23 cellular contexts compared by ENCODE assay signal in genomic region chr19:7625763-7626372, GRCh38. TPM values are rescaled to one million over a fixed set of nuclear protein-coding genes. Genes with fewer than 3 reads are reported as not detected.
DNase-seq lines count a peak whose midpoint lies in the region; ATAC-seq, FAIRE-seq and TF ChIP-seq lines count a peak whose summit lies in the region.
"Had no signal": no experiment of that assay in that cellular context is flagged by ENCODE, and none has a peak within 500 bp of the region (broad histone marks: within the 10 kb centered on the region; RNA-seq: fewer than 3 reads in every experiment).

No MANE protein-coding gene starts in this region.

- H4K8ac ChIP-seq in neuronal stem cell (ENCODE audit: low read depth, low read length) = no peak overlapping the region

- FAIRE-seq in GM12878 (lab: Jason Lieb, UNC) = no peak
- FAIRE-seq: GM12891, GM18507 had no signal

- H3K23ac ChIP-seq in neuronal stem cell (ENCODE audit: low read depth, low read length, poor library complexity) = peak overlapping the region; percentile 55

- no peak overlapping the region for H2BK12ac ChIP-seq in neuronal stem cell (ENCODE audit: low read length)

- H3K27ac Mint-ChIP-seq in natural killer cell treated with Interleukin-12 subunit alpha and Interleukin-12 subunit beta and Interleukin-15 and Interleukin-18, amount 100 ng/mL, for 72 hours = no peak overlapping the region
- H3K27ac Mint-ChIP-seq: B cell, GM23338, H9, HFFc6 had no signal

- no peak for TF ChIP-seq POLR2A in GM12878 (IDR thresholded peaks at IDR 0.05; ENCODE audit: low read depth, low read length)

- H4K20me1 ChIP-seq in GM12878 (ENCODE audit: control insufficient read depth, insufficient read depth) = no peaks in the 10 kb centered on the region

- H3K27me3 ChIP-seq in GM12878 (replicated peaks in 1 of 2; ENCODE audit: control insufficient read depth in 2 of 2, insufficient read depth in 2 of 2, low read length in 1 of 2) = no peaks in the 10 kb centered on the region
- H3K27me3 ChIP-seq in neuronal stem cell (ENCODE audit: control insufficient read depth in 3 of 3, insufficient read depth in 3 of 3, low read depth in 1 of 3, low read length in 3 of 3) = no peaks in the 10 kb centered on the region
- H3K27me3 ChIP-seq: BLaER1 had no signal

- H2AK5ac ChIP-seq in neuronal stem cell (ENCODE audit: low read depth, low read length) = no peak overlapping the region

- no peak for TF ChIP-seq RAD21 in GM12878 (IDR thresholded peaks at IDR 0.05; ENCODE audit: insufficient read depth, low read depth, low read length)

- H3K36me3 ChIP-seq in GM12878 (ENCODE audit: control insufficient read depth in 2 of 2, insufficient read depth in 2 of 2, low read length in 1 of 2) (peaks cover 7 to 19% of the 10 kb centered on the region in 2 experiments; a peak in 3 of 4 replicates), neuronal stem cell (replicated peaks in 1 of 2; ENCODE audit: control insufficient read depth in 2 of 2, insufficient read depth in 2 of 2, low read length in 2 of 2) (peaks cover 29 to 59% of the 10 kb centered on the region in 2 donors)

- POLR2A ChIA-PET in GM12878 (lab: Charles Lee) = interaction anchor here (0.7 kb wide), 3 partner anchors 19 to 58 kb away, joined by 3 to 5 read pairs (median 4); no protein-coding TSS in a partner anchor

- in situ Hi-C loops in GM12878 (cut with MboI) = no loop called here

- H3K4me1 ChIP-seq in GM12878 (ENCODE audit: control insufficient read depth, insufficient read depth, low read length) (peaks cover 13% of the 10 kb centered on the region), neuronal stem cell (ENCODE audit: control insufficient read depth in 2 of 2, insufficient read depth in 1 of 2, low read depth in 1 of 2, low read length in 2 of 2) (peaks cover 8 to 12% of the 10 kb centered on the region in 2 donors)

- no peaks in the 10 kb centered on the region for H3K27me3 Mint-ChIP-seq in natural killer cell treated with Interleukin-12 subunit alpha and Interleukin-12 subunit beta and Interleukin-15 and Interleukin-18, amount 100 ng/mL, for 72 hours
- H3K27me3 Mint-ChIP-seq: B cell had no signal

- peak overlapping the region; percentile 75 for H2BK5ac ChIP-seq in neuronal stem cell (ENCODE audit: low read length)

- H3K9me3 ChIP-seq in GM12878 (replicated peaks; ENCODE audit: control insufficient read depth, insufficient read depth, low read length) (no peaks in the 10 kb centered on the region), neuronal stem cell (replicated peaks in 1 of 2; ENCODE audit: control insufficient read depth in 2 of 2, insufficient read depth in 1 of 2, low read depth in 1 of 2, low read length in 2 of 2) (no peaks in the 10 kb centered on the region)
- H3K9me3 ChIP-seq: BLaER1, Caco-2 had no signal

- no peak overlapping the region for H3K4me3 ChIP-seq in GM12878
- no peak overlapping the region for H3K4me3 ChIP-seq in neuronal stem cell (ENCODE audit: low read length in 2 of 2)
- H3K4me3 ChIP-seq: BLaER1, GM23338 had no signal

- no peak overlapping the region for H3K4ac ChIP-seq in neuronal stem cell (ENCODE audit: low read length)

- intact Hi-C loops in GM12878 (cut with micrococcal nuclease; ENCODE audit: unreplicated experiment) = no loop called here

- H2BK120ac ChIP-seq in neuronal stem cell (ENCODE audit: low read depth, low read length) = no peak overlapping the region

- H3K79me1 ChIP-seq in neuronal stem cell (ENCODE audit: low read depth, low read length) = peaks cover 38% of the 10 kb centered on the region

- H2BK15ac ChIP-seq in neuronal stem cell (ENCODE audit: low read length) = no peak overlapping the region

- 97% methylated on average over 34 of the region's 34 CpGs for WGBS in GM12878 (ENCODE audit: insufficient coverage, insufficient replicate concordance, low lambda C conversion rate, missing lambda C conversion rate)
- WGBS in neuronal stem cell (ENCODE audit: extremely low coverage in 2 of 2, insufficient read length in 2 of 2, insufficient replicate concordance in 1 of 2), 2 donors = no CpG with 5 or more reads among the region's 34 CpGs

- no peak for TF ChIP-seq CTCF in GM12878 (IDR thresholded peaks at IDR 0.05 in 2 of 3, conservative IDR thresholded peaks at IDR 0.05 in 1 of 3; ENCODE audit: control insufficient read depth in 2 of 3, extremely low read depth in 1 of 3, insufficient read depth in 1 of 3, low read depth in 3 of 3, low read length in 3 of 3)

- H2AFZ ChIP-seq in GM12878 (ENCODE audit: control insufficient read depth, low read depth, low read length) = no peak overlapping the region
- no peak overlapping the region for H2AFZ ChIP-seq in neuronal stem cell (ENCODE audit: low read length)
- H2AFZ ChIP-seq: GM23338 had no signal

- H3K4me2 ChIP-seq in GM12878 (ENCODE audit: control insufficient read depth, insufficient read depth) (no peak overlapping the region), neuronal stem cell (ENCODE audit: insufficient read depth, low read length, poor library complexity, severe bottlenecking) (no peak overlapping the region)
- H3K4me2 ChIP-seq: BLaER1, GM23338 had no signal

- H3K14ac ChIP-seq in neuronal stem cell (ENCODE audit: low read length) = no peak overlapping the region

- CTCF ChIA-PET in GM12878 (lab: Yijun Ruan, JAX) = no interaction called here

- H3K9ac ChIP-seq in GM12878 (ENCODE audit: control insufficient read depth, insufficient read depth, low read length) = no peak overlapping the region
- no peak overlapping the region for H3K9ac ChIP-seq in neuronal stem cell (ENCODE audit: low read depth, low read length, poor library complexity)
- H3K9ac ChIP-seq: BLaER1 had no signal

- RAD21 ChIA-PET in GM12878 (lab: Charles Lee; ENCODE audit: unreplicated experiment) = no interaction called here

- no peak for TF ChIP-seq EP300 in GM12878 (IDR thresholded peaks at IDR 0.05; ENCODE audit: borderline replicate concordance in 1 of 2, control insufficient read depth in 1 of 2, low read depth in 2 of 2, low read length in 2 of 2)

- peaks cover 9% of the 10 kb centered on the region for H3K36me3 Mint-ChIP-seq in natural killer cell treated with Interleukin-12 subunit alpha and Interleukin-12 subunit beta and Interleukin-15 and Interleukin-18, amount 100 ng/mL, for 72 hours

- BruUV-seq in GM12878 (replicated peaks; lab: Mats Ljungman, UMichigan) = no TSS peak

- H3K79me2 ChIP-seq in GM12878 (ENCODE audit: control insufficient read depth, insufficient read depth, low read length) = peaks cover 41% of the 10 kb centered on the region

- peaks cover 29 to 38% of the 10 kb centered on the region in 2 donors for H3K4me1 Mint-ChIP-seq in natural killer cell treated with Interleukin-12 subunit alpha and Interleukin-12 subunit beta and Interleukin-15 and Interleukin-18, amount 100 ng/mL, for 72 hours (ENCODE audit: low read depth in 2 of 2)

- DNase-seq in GM12878 (ENCODE audit: low read depth, low spot score) (no peak), neuronal stem cell (ENCODE audit: low spot score) (no peak)
- DNase-seq in natural killer cell treated with Interleukin-12 subunit alpha and Interleukin-12 subunit beta and Interleukin-15 and Interleukin-18, amount 100 ng/mL, for 72 hours (ENCODE audit: low spot score) = no peak
- DNase-seq: Caco-2; CD4-positive, CD25-positive, alpha-beta regulatory T cell; DMS153; EL; GDM1; H9; HFFc6 had no signal

- H3K27ac ChIP-seq in GM12878 (ENCODE audit: control insufficient read depth, insufficient read depth) = no peak overlapping the region
- H3K27ac ChIP-seq in neuronal stem cell (replicated peaks; ENCODE audit: low read length) = no peak overlapping the region
- H3K27ac ChIP-seq: BLaER1, C4-2B had no signal

- ATAC-seq in GM12878 (no peak), HG03135 (IDR thresholded peaks at IDR 0.05; ENCODE audit: unreplicated experiment) (no peak)
- ATAC-seq in natural killer cell treated with Interleukin-12 subunit alpha and Interleukin-12 subunit beta and Interleukin-15 and Interleukin-18, amount 100 ng/mL, for 72 hours = no peak
- ATAC-seq: CD8-positive, alpha-beta T cell; GM23338; HCT116 had no signal

- no peaks in the 10 kb centered on the region for H3K9me3 Mint-ChIP-seq in natural killer cell treated with Interleukin-12 subunit alpha and Interleukin-12 subunit beta and Interleukin-15 and Interleukin-18, amount 100 ng/mL, for 72 hours
- H3K9me3 Mint-ChIP-seq: CD4-positive, CD25-positive, alpha-beta regulatory T cell; CD8-positive, alpha-beta T cell; GM23338; H9; HFFc6 had no signal

- no peak overlapping the region for H4K91ac ChIP-seq in neuronal stem cell (ENCODE audit: low read depth, low read length, poor library complexity)

- SMC1A ChIA-PET in GM12878 (lab: Charles Lee; ENCODE audit: uncharacterized antibody, unreplicated experiment) = no interaction called here

- H3K18ac ChIP-seq in neuronal stem cell (ENCODE audit: low read length) = no peak overlapping the region

- no peak overlapping the region for H3K4me3 Mint-ChIP-seq in natural killer cell treated with Interleukin-12 subunit alpha and Interleukin-12 subunit beta and Interleukin-15 and Interleukin-18, amount 100 ng/mL, for 72 hours
- H3K4me3 Mint-ChIP-seq: B cell; CD8-positive, alpha-beta T cell; GM23338; HFFc6 had no signal

RNA-seq across cellular contexts. Expression of gene XAB2, which starts 3.5 kb away (rescaled TPM):
- 33.5 and 37.0 TPM in 2 replicates for total RNA-seq in GM12878 (2013; cell fraction: nucleolus; rRNA removed)
- total RNA-seq in GM12878 (2014; rRNA removed) (29.6 and 41.5 TPM in 2 replicates), GM12878 (2014; rRNA removed; fragmentation: Illumina TruSeq; extraction: Trizol) (13.5 and 15.3 TPM in 2 replicates), GM12878 (2021) (42.9 and 45.1 TPM in 2 replicates)
- polyA plus RNA-seq in GM12878 (2011; ENCODE audit: low read depth) = 14.8 TPM
- polyA plus RNA-seq in GM12878 (2011; rRNA removed) (9.3 and 28.5 TPM in 2 replicates), GM12878 (2014; fragmentation: Illumina TruSeq; extraction: Trizol) (2.3 and 11.3 TPM in 2 replicates), GM12878 (2014; fragmentation: Nextera tagmentation; extraction: Ambion mirVana) (under 1 TPM; 0.34 to 0.66 TPM), GM12878 (2014; rRNA removed) (38.1 and 43.5 TPM in 2 replicates), GM12878 (2016; fragmentation: Nextera tagmentation; extraction: Ambion mirVana) (10 to 100 TPM; 17.3 to 20.4 TPM)
- 38.1 and 53.8 TPM in 2 replicates for polyA plus RNA-seq in GM12878 (2011; cell fraction: cytosol; rRNA removed)
- 131 and 151 TPM in 2 replicates for polyA plus RNA-seq in GM12878 (2011; cell fraction: nucleus; rRNA removed)
- polyA plus RNA-seq in GM12878 (2012) = 39.2 and 44.4 TPM in 2 replicates
- 46.3 and 67.8 TPM in 2 replicates for polyA minus RNA-seq in GM12878 (2011; rRNA and poly(A)+ RNA removed)
- 31.8 and 32.5 TPM in 2 replicates for polyA minus RNA-seq in GM12878 (2011; cell fraction: cytosol; rRNA and poly(A)+ RNA removed)
- 25.0 and 39.0 TPM in 2 replicates for polyA minus RNA-seq in GM12878 (2011; cell fraction: nucleus; rRNA and poly(A)+ RNA removed)
- polyA plus RNA-seq in neuronal stem cell (2013, experiment 1 of 2) = 25.9 TPM
- polyA plus RNA-seq in neuronal stem cell (2013, experiment 2 of 2) = 24.7 TPM
- total RNA-seq in natural killer cell treated with Interleukin-12 subunit alpha and Interleukin-12 subunit beta and Interleukin-15 and Interleukin-18, amount 100 ng/mL, for 72 hours = 10 to 100 TPM; 42.2 to 46.1 TPM

RNA-seq across cellular contexts. Expression of gene PET100, which starts 3.7 kb away (rescaled TPM):
- total RNA-seq in GM12878 (2013; cell fraction: nucleolus; rRNA removed) = 5.1 and 12.9 TPM in 2 replicates
- total RNA-seq in GM12878 (2014; rRNA removed) (47.0 and 60.8 TPM in 2 replicates), GM12878 (2014; rRNA removed; fragmentation: Illumina TruSeq; extraction: Trizol) (90.7 and 92.9 TPM in 2 replicates), GM12878 (2021) (156 and 159 TPM in 2 replicates)
- 19.6 TPM for polyA plus RNA-seq in GM12878 (2011; ENCODE audit: low read depth)
- polyA plus RNA-seq in GM12878 (2011; rRNA removed) (73.8 and 108 TPM in 2 replicates), GM12878 (2014; fragmentation: Illumina TruSeq; extraction: Trizol) (47.3 and 85.6 TPM in 2 replicates), GM12878 (2014; fragmentation: Nextera tagmentation; extraction: Ambion mirVana) (100 to 1,000 TPM; 353 to 462 TPM), GM12878 (2014; rRNA removed) (66.0 and 79.5 TPM in 2 replicates), GM12878 (2016; fragmentation: Nextera tagmentation; extraction: Ambion mirVana) (100 to 1,000 TPM; 332 to 386 TPM)
- polyA plus RNA-seq in GM12878 (2011; cell fraction: cytosol; rRNA removed) = 20.6 and 26.3 TPM in 2 replicates
- polyA plus RNA-seq in GM12878 (2011; cell fraction: nucleus; rRNA removed) = 19.2 and 38.5 TPM in 2 replicates
- 82.4 and 139 TPM in 2 replicates for polyA plus RNA-seq in GM12878 (2012)
- 3.7 and 9.2 TPM in 2 replicates for polyA minus RNA-seq in GM12878 (2011; rRNA and poly(A)+ RNA removed)
- polyA minus RNA-seq in GM12878 (2011; cell fraction: cytosol; rRNA and poly(A)+ RNA removed) = 2.5 and 12.3 TPM in 2 replicates
- polyA minus RNA-seq in GM12878 (2011; cell fraction: nucleus; rRNA and poly(A)+ RNA removed) = 3.7 and 8.1 TPM in 2 replicates
- 591 TPM for polyA plus RNA-seq in neuronal stem cell (2013, experiment 1 of 2)
- 612 TPM for polyA plus RNA-seq in neuronal stem cell (2013, experiment 2 of 2)
- 10 to 100 TPM; 75.9 to 95.7 TPM for total RNA-seq in natural killer cell treated with Interleukin-12 subunit alpha and Interleukin-12 subunit beta and Interleukin-15 and Interleukin-18, amount 100 ng/mL, for 72 hours

RNA-seq across cellular contexts. Expression of gene PCP2, which starts 7.7 kb away (rescaled TPM):
- total RNA-seq in GM12878 (2013; cell fraction: nucleolus; rRNA removed) = not detected in 2 replicates
- total RNA-seq in GM12878 (2014; rRNA removed) (not detected in 2 replicates), GM12878 (2014; rRNA removed; fragmentation: Illumina TruSeq; extraction: Trizol) (0.31 TPM in 1 of 2 replicates, not detected in the other), GM12878 (2021) (0.27 and 0.62 TPM in 2 replicates)
- not detected for polyA plus RNA-seq in GM12878 (2011; ENCODE audit: low read depth)
- polyA plus RNA-seq in GM12878 (2011; rRNA removed) (0.19 TPM in 1 of 2 replicates, not detected in the other), GM12878 (2014; fragmentation: Illumina TruSeq; extraction: Trizol) (0.10 TPM in 1 of 2 replicates, not detected in the other), GM12878 (2014; fragmentation: Nextera tagmentation; extraction: Ambion mirVana) (not detected), GM12878 (2014; rRNA removed) (0.15 and 0.31 TPM in 2 replicates), GM12878 (2016; fragmentation: Nextera tagmentation; extraction: Ambion mirVana) (not detected)
- polyA plus RNA-seq in GM12878 (2011; cell fraction: cytosol; rRNA removed) = 0.22 and 0.59 TPM in 2 replicates
- polyA plus RNA-seq in GM12878 (2011; cell fraction: nucleus; rRNA removed) = 2.7 and 3.9 TPM in 2 replicates
- polyA plus RNA-seq in GM12878 (2012) = 2.7 and 4.4 TPM in 2 replicates
- polyA minus RNA-seq in GM12878 (2011; rRNA and poly(A)+ RNA removed) = not detected in 2 replicates
- polyA minus RNA-seq in GM12878 (2011; cell fraction: cytosol; rRNA and poly(A)+ RNA removed) = not detected in 2 replicates
- polyA minus RNA-seq in GM12878 (2011; cell fraction: nucleus; rRNA and poly(A)+ RNA removed) = not detected in 2 replicates
- polyA plus RNA-seq in neuronal stem cell (2013, experiment 1 of 2) = not detected
- polyA plus RNA-seq in neuronal stem cell (2013, experiment 2 of 2) = not detected
- 1 to 10 TPM; 1.2 to 1.5 TPM for total RNA-seq in natural killer cell treated with Interleukin-12 subunit alpha and Interleukin-12 subunit beta and Interleukin-15 and Interleukin-18, amount 100 ng/mL, for 72 hours
- total RNA-seq: A172, A673, GM23338, H4, H9, HFFc6 had no signal
- polyA plus RNA-seq: AG04450, GM23338 had no signal

RNA-seq across cellular contexts. Expression of gene STXBP2, which starts 11.0 kb away (rescaled TPM):
- total RNA-seq in GM12878 (2013; cell fraction: nucleolus; rRNA removed) = 72.6 and 93.2 TPM in 2 replicates
- total RNA-seq in GM12878 (2014; rRNA removed) (38.9 and 48.5 TPM in 2 replicates), GM12878 (2014; rRNA removed; fragmentation: Illumina TruSeq; extraction: Trizol) (27.2 and 27.4 TPM in 2 replicates), GM12878 (2021) (106 and 111 TPM in 2 replicates)
- polyA plus RNA-seq in GM12878 (2011; ENCODE audit: low read depth) = 75.4 TPM
- polyA plus RNA-seq in GM12878 (2011; rRNA removed) (52.5 and 74.3 TPM in 2 replicates), GM12878 (2014; fragmentation: Illumina TruSeq; extraction: Trizol) (23.3 and 43.9 TPM in 2 replicates), GM12878 (2014; fragmentation: Nextera tagmentation; extraction: Ambion mirVana) (10 to 100 TPM in 1 of 2 experiments, 1 to 10 TPM in 1; 2.6 to 11.9 TPM), GM12878 (2014; rRNA removed) (103 and 119 TPM in 2 replicates), GM12878 (2016; fragmentation: Nextera tagmentation; extraction: Ambion mirVana) (10 to 100 TPM; 95.3 to 96.5 TPM)
- 67.0 and 97.4 TPM in 2 replicates for polyA plus RNA-seq in GM12878 (2011; cell fraction: cytosol; rRNA removed)
- polyA plus RNA-seq in GM12878 (2011; cell fraction: nucleus; rRNA removed) = 391 and 432 TPM in 2 replicates
- 121 and 140 TPM in 2 replicates for polyA plus RNA-seq in GM12878 (2012)
- polyA minus RNA-seq in GM12878 (2011; rRNA and poly(A)+ RNA removed) = 265 and 650 TPM in 2 replicates
- 52.2 and 53.7 TPM in 2 replicates for polyA minus RNA-seq in GM12878 (2011; cell fraction: cytosol; rRNA and poly(A)+ RNA removed)
- polyA minus RNA-seq in GM12878 (2011; cell fraction: nucleus; rRNA and poly(A)+ RNA removed) = 109 and 189 TPM in 2 replicates
- 15.8 TPM for polyA plus RNA-seq in neuronal stem cell (2013, experiment 1 of 2)
- 14.9 TPM for polyA plus RNA-seq in neuronal stem cell (2013, experiment 2 of 2)
- 100 to 1,000 TPM; 233 to 247 TPM for total RNA-seq in natural killer cell treated with Interleukin-12 subunit alpha and Interleukin-12 subunit beta and Interleukin-15 and Interleukin-18, amount 100 ng/mL, for 72 hours

RNA-seq across cellular contexts. Expression of gene CAMSAP3, which starts 30.2 kb away (rescaled TPM):
- total RNA-seq in GM12878 (2013; cell fraction: nucleolus; rRNA removed) = 3.7 and 5.0 TPM in 2 replicates
- total RNA-seq in GM12878 (2014; rRNA removed) (1.1 and 1.9 TPM in 2 replicates), GM12878 (2014; rRNA removed; fragmentation: Illumina TruSeq; extraction: Trizol) (0.64 and 0.72 TPM in 2 replicates), GM12878 (2021) (5.6 and 6.3 TPM in 2 replicates)
- 0.30 TPM for polyA plus RNA-seq in GM12878 (2011; ENCODE audit: low read depth)
- polyA plus RNA-seq in GM12878 (2011; rRNA removed) (0.23 and 0.72 TPM in 2 replicates), GM12878 (2014; fragmentation: Illumina TruSeq; extraction: Trizol) (0.75 and 3.3 TPM in 2 replicates), GM12878 (2014; fragmentation: Nextera tagmentation; extraction: Ambion mirVana) (under 1 TPM; 0.03 to 0.22 TPM), GM12878 (2014; rRNA removed) (1.9 and 3.9 TPM in 2 replicates), GM12878 (2016; fragmentation: Nextera tagmentation; extraction: Ambion mirVana) (under 1 TPM; 0.37 to 0.47 TPM)
- 0.73 and 0.85 TPM in 2 replicates for polyA plus RNA-seq in GM12878 (2011; cell fraction: cytosol; rRNA removed)
- polyA plus RNA-seq in GM12878 (2011; cell fraction: nucleus; rRNA removed) = 6.8 and 8.1 TPM in 2 replicates
- 1.9 and 2.6 TPM in 2 replicates for polyA plus RNA-seq in GM12878 (2012)
- polyA minus RNA-seq in GM12878 (2011; rRNA and poly(A)+ RNA removed) = 0.37 and 1.1 TPM in 2 replicates
- 1.6 and 2.1 TPM in 2 replicates for polyA minus RNA-seq in GM12878 (2011; cell fraction: cytosol; rRNA and poly(A)+ RNA removed)
- polyA minus RNA-seq in GM12878 (2011; cell fraction: nucleus; rRNA and poly(A)+ RNA removed) = 1.1 and 2.1 TPM in 2 replicates
- 13.7 TPM for polyA plus RNA-seq in neuronal stem cell (2013, experiment 1 of 2)
- 14.1 TPM for polyA plus RNA-seq in neuronal stem cell (2013, experiment 2 of 2)
- total RNA-seq in natural killer cell treated with Interleukin-12 subunit alpha and Interleukin-12 subunit beta and Interleukin-15 and Interleukin-18, amount 100 ng/mL, for 72 hours = 1 to 10 TPM in 1 of 2 donors, under 1 TPM in 1; 0.36 to 1.2 TPM
- total RNA-seq: CD4-positive, CD25-positive, alpha-beta regulatory T cell; HFFc6 had no signal
- polyA plus RNA-seq: AG04450; CD4-positive, CD25-positive, alpha-beta regulatory T cell had no signal
